In the genomic region with DNA sequence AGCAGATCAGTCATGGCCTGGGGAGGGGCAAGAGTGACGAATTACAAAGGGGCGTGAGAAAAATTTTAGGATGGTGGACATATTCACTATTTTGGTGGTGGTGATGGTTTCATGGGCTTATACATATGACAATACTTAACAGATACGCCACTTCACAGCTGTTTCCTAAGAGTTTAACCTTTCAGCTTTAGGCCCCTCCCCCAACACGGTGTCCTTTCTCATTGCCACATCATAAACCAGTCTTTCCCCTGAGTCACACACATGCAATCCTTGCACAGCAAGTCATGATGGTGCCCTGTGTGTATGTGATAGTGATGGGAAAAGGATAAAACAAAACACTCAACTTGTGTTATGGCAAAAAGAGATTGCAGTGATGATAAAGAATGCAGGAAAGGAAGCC, we compare ENCODE assay signal across 1 cellular context.
TF ChIP-seq lines count a peak whose summit lies in the region.

No MANE protein-coding gene starts in this region.

TF ChIP-seq in K562, 482 proteins besides CTCF, POLR2A, EP300 and RAD21 (continued from another document and continues in another):
- TF ChIP-seq, protein P1, sequence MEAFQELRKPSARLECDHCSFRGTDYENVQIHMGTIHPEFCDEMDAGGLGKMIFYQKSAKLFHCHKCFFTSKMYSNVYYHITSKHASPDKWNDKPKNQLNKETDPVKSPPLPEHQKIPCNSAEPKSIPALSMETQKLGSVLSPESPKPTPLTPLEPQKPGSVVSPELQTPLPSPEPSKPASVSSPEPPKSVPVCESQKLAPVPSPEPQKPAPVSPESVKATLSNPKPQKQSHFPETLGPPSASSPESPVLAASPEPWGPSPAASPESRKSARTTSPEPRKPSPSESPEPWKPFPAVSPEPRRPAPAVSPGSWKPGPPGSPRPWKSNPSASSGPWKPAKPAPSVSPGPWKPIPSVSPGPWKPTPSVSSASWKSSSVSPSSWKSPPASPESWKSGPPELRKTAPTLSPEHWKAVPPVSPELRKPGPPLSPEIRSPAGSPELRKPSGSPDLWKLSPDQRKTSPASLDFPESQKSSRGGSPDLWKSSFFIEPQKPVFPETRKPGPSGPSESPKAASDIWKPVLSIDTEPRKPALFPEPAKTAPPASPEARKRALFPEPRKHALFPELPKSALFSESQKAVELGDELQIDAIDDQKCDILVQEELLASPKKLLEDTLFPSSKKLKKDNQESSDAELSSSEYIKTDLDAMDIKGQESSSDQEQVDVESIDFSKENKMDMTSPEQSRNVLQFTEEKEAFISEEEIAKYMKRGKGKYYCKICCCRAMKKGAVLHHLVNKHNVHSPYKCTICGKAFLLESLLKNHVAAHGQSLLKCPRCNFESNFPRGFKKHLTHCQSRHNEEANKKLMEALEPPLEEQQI (IDR thresholded peaks at IDR 0.05): no peak
- TF ChIP-seq, protein P2, sequence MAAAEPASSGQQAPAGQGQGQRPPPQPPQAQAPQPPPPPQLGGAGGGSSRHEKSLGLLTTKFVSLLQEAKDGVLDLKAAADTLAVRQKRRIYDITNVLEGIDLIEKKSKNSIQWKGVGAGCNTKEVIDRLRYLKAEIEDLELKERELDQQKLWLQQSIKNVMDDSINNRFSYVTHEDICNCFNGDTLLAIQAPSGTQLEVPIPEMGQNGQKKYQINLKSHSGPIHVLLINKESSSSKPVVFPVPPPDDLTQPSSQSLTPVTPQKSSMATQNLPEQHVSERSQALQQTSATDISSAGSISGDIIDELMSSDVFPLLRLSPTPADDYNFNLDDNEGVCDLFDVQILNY (CRISPR knock-in tag; IDR thresholded peaks at IDR 0.05): no peak
- TF ChIP-seq SMARCB1 (IDR thresholded peaks at IDR 0.05; ENCODE audit: insufficient read length, low read depth): no peak
- no peak for TF ChIP-seq GATAD2A (IDR thresholded peaks at IDR 0.05)
- no peak for TF ChIP-seq CHD2 (IDR thresholded peaks at IDR 0.05; ENCODE audit: low read depth, low read length)
- no peak for TF ChIP-seq ZNF217 (CRISPR knock-in tag; IDR thresholded peaks at IDR 0.05)
- TF ChIP-seq ATF7 (IDR thresholded peaks at IDR 0.05): peak; percentile 68; the same call in 1 of the 2 replicates
- peak; percentile 96 for TF ChIP-seq CEBPB (tag; IDR thresholded peaks at IDR 0.05)
- TF ChIP-seq RBBP5 (IDR thresholded peaks at IDR 0.05; ENCODE audit: borderline replicate concordance, insufficient read depth, low read length, poor library complexity, severe bottlenecking): no peak
- TF ChIP-seq ZNF316 (IDR thresholded peaks at IDR 0.05): peak; percentile 78
- TF ChIP-seq KDM1A (IDR thresholded peaks at IDR 0.05): peak; percentile 85 to 86
- TF ChIP-seq, protein P3, sequence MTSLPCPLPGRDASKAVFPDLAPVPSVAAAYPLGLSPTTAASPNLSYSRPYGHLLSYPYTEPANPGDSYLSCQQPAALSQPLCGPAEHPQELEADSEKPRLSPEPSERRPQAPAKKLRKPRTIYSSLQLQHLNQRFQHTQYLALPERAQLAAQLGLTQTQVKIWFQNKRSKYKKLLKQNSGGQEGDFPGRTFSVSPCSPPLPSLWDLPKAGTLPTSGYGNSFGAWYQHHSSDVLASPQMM (CRISPR knock-in tag; IDR thresholded peaks at IDR 0.05): no peak
- TF ChIP-seq, protein P4, sequence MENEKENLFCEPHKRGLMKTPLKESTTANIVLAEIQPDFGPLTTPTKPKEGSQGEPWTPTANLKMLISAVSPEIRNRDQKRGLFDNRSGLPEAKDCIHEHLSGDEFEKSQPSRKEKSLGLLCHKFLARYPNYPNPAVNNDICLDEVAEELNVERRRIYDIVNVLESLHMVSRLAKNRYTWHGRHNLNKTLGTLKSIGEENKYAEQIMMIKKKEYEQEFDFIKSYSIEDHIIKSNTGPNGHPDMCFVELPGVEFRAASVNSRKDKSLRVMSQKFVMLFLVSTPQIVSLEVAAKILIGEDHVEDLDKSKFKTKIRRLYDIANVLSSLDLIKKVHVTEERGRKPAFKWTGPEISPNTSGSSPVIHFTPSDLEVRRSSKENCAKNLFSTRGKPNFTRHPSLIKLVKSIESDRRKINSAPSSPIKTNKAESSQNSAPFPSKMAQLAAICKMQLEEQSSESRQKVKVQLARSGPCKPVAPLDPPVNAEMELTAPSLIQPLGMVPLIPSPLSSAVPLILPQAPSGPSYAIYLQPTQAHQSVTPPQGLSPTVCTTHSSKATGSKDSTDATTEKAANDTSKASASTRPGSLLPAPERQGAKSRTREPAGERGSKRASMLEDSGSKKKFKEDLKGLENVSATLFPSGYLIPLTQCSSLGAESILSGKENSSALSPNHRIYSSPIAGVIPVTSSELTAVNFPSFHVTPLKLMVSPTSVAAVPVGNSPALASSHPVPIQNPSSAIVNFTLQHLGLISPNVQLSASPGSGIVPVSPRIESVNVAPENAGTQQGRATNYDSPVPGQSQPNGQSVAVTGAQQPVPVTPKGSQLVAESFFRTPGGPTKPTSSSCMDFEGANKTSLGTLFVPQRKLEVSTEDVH (IDR thresholded peaks at IDR 0.05; ENCODE audit: low read depth, partially characterized antibody): no peak
- TF ChIP-seq HCFC1 (IDR thresholded peaks at IDR 0.05; ENCODE audit: low read depth, low read length): peak; percentile 21; the same call in 1 of the 2 replicates
- TF ChIP-seq SLC30A9 (CRISPR knock-in tag; IDR thresholded peaks at IDR 0.05): no peak
- no peak for TF ChIP-seq NR4A1 (CRISPR knock-in tag; IDR thresholded peaks at IDR 0.05)
- no peak for TF ChIP-seq NR4A1 (tag; IDR thresholded peaks at IDR 0.05)
- no peak for TF ChIP-seq OTX1 (CRISPR knock-in tag; IDR thresholded peaks at IDR 0.05)
- no peak for TF ChIP-seq PCBP2 (IDR thresholded peaks at IDR 0.05; ENCODE audit: low read depth, low read length, poor library complexity, severe bottlenecking)
- TF ChIP-seq HDAC1 (IDR thresholded peaks at IDR 0.05): peak in 1 of 2 experiments; percentile 64; a peak in 1 of 4 replicates
- TF ChIP-seq ETV1 (tag; conservative IDR thresholded peaks at IDR 0.05; ENCODE audit: low read depth): 0 out of 2 replicates have a peak, but pooled peaks have one; percentile 29
- peak; percentile 12; the same call in 1 of the 2 replicates for TF ChIP-seq MAFF (IDR thresholded peaks at IDR 0.05; ENCODE audit: low read length)
- peak; percentile 59 for TF ChIP-seq CCNT2 (IDR thresholded peaks at IDR 0.05; ENCODE audit: borderline replicate concordance, extremely low read depth, insufficient read length, low read depth, low read length)
- TF ChIP-seq SOX6 (IDR thresholded peaks at IDR 0.05): peak; percentile 72; the same call in 1 of the 2 replicates
- 0 out of 2 replicates have a peak, but pooled peaks have one; percentile 22 for TF ChIP-seq FOXM1 (IDR thresholded peaks at IDR 0.05; ENCODE audit: low read depth)
- no peak for TF ChIP-seq FOXM1 (CRISPR knock-in tag; IDR thresholded peaks at IDR 0.05; ENCODE audit: low read depth)
- no peak for TF ChIP-seq FIP1L1 (IDR thresholded peaks at IDR 0.05; ENCODE audit: low read depth, low read length, poor library complexity, severe bottlenecking)
- TF ChIP-seq NR2C2 (CRISPR knock-in tag; IDR thresholded peaks at IDR 0.05): no peak
- TF ChIP-seq NR2C2 (tag; IDR thresholded peaks at IDR 0.05): peak; percentile 82
- TF ChIP-seq ARNT (IDR thresholded peaks at IDR 0.05): peak in 1 of 2 experiments; percentile 88; a peak in 1 of 4 replicates
- TF ChIP-seq GTF2F1 (IDR thresholded peaks at IDR 0.05; ENCODE audit: low read depth, low read length): no peak
- peak in 1 of 2 experiments; percentile 28; a peak in 3 of 4 replicates for TF ChIP-seq NRF1 (conservative IDR thresholded peaks at IDR 0.05 in 1 of 2, IDR thresholded peaks at IDR 0.05 in 1 of 2)
- TF ChIP-seq BACH1 (tag; IDR thresholded peaks at IDR 0.05): peak; percentile 57; the same call in 1 of the 2 replicates
- peak; percentile 50; the same call in 1 of the 2 replicates for TF ChIP-seq FOXJ2 (tag; IDR thresholded peaks at IDR 0.05)
- TF ChIP-seq, protein P5, sequence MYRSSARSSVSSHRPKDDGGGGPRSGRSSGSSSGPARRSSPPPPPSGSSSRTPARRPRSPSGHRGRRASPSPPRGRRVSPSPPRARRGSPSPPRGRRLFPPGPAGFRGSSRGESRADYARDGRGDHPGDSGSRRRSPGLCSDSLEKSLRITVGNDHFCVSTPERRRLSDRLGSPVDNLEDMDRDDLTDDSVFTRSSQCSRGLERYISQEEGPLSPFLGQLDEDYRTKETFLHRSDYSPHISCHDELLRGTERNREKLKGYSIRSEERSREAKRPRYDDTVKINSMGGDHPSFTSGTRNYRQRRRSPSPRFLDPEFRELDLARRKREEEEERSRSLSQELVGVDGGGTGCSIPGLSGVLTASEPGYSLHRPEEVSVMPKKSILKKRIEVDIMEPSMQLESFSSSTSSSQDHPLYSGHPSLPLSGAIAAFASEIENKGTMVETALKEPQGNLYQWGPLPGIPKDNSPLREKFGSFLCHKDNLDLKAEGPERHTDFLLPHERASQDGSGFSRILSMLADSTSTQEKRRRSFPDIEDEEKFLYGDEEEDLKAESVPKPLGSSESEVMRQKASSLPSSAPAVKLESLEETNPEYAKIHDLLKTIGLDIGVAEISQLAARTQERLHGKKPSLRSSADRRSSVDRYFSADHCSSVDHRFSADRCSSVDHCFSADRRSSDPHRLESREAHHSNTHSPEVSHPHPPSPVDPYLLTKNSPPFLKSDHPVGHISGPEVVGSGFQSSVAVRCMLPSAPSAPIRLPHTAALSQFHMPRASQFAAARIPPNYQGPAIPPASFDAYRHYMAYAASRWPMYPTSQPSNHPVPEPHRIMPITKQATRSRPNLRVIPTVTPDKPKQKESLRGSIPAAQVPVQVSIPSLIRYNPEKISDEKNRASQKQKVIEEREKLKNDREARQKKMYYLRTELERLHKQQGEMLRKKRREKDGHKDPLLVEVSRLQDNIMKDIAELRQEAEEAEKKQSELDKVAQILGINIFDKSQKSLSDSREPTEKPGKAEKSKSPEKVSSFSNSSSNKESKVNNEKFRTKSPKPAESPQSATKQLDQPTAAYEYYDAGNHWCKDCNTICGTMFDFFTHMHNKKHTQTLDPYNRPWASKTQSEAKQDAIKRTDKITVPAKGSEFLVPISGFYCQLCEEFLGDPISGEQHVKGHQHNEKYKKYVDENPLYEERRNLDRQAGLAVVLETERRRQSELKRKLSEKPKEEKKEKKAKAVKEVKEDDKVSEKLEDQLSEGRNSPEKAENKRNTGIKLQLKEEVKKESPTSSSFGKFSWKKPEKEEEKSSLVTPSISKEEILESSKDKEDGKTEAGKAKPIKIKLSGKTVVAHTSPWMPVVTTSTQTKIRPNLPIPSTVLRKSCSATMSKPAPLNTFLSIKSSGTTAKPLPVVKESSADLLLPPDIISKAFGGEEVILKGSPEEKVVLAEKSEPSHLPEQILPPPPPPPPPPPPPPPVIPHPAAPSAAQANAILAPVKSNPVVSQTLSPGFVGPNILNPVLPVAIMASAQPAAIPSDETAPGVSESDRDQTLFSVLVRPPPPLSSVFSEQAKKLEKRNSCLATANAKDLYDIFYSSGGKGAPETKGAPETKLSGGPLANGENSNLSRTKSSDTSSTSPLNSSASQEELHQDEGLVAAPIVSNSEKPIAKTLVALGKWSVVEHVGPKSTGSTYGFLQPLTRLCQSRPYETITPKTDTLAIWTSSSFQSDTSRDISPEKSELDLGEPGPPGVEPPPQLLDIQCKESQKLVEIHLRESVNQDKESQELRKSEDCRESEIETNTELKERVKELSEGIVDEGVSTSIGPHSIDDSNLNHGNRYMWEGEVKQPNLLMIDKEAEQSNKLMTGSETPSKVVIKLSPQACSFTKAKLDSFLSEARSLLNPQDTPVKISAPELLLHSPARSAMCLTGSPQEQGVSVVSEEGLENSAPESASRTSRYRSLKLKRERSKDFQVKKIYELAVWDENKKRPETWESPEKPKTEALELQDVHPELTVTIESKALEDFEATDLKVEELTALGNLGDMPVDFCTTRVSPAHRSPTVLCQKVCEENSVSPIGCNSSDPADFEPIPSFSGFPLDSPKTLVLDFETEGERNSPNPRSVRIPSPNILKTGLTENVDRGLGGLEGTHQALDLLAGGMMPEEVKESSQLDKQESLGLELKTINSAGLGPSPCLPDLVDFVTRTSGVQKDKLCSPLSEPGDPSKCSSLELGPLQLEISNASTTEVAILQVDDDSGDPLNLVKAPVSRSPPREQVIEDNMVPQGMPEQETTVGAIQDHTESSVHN (IDR thresholded peaks at IDR 0.05; ENCODE audit: borderline replicate concordance in 1 of 2, low read depth in 1 of 2): 0 out of 4 replicates have a peak, but pooled peaks of 1 of the 2 experiments have one; percentile 27
- TF ChIP-seq NR2C1 (IDR thresholded peaks at IDR 0.05): peak; percentile 37; the same call in 1 of the 2 replicates
- peak; percentile 81 for TF ChIP-seq NR2C1 (tag; IDR thresholded peaks at IDR 0.05)
- TF ChIP-seq, protein P6, sequence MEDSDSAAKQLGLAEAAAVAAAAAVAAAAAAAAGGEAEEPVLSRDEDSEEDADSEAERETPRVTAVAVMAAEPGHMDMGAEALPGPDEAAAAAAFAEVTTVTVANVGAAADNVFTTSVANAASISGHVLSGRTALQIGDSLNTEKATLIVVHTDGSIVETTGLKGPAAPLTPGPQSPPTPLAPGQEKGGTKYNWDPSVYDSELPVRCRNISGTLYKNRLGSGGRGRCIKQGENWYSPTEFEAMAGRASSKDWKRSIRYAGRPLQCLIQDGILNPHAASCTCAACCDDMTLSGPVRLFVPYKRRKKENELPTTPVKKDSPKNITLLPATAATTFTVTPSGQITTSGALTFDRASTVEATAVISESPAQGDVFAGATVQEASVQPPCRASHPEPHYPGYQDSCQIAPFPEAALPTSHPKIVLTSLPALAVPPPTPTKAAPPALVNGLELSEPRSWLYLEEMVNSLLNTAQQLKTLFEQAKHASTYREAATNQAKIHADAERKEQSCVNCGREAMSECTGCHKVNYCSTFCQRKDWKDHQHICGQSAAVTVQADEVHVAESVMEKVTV (CRISPR knock-in tag; IDR thresholded peaks at IDR 0.05): no peak
- TF ChIP-seq ZC3H11A (IDR thresholded peaks at IDR 0.05; ENCODE audit: low read depth, low read length): no peak
- no peak for TF ChIP-seq MCM5 (IDR thresholded peaks at IDR 0.05; ENCODE audit: low read depth)
- TF ChIP-seq, protein P7, sequence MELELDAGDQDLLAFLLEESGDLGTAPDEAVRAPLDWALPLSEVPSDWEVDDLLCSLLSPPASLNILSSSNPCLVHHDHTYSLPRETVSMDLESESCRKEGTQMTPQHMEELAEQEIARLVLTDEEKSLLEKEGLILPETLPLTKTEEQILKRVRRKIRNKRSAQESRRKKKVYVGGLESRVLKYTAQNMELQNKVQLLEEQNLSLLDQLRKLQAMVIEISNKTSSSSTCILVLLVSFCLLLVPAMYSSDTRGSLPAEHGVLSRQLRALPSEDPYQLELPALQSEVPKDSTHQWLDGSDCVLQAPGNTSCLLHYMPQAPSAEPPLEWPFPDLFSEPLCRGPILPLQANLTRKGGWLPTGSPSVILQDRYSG (tag; conservative IDR thresholded peaks at IDR 0.05; ENCODE audit: low read depth): no peak
- peak; percentile 41; the same call in 1 of the 2 replicates for TF ChIP-seq TRIM28 (IDR thresholded peaks at IDR 0.05)
- TF ChIP-seq ZC3H4 (CRISPR knock-in tag; IDR thresholded peaks at IDR 0.05; ENCODE audit: borderline replicate concordance): no peak
- no peak for TF ChIP-seq NR1H2 (CRISPR knock-in tag; IDR thresholded peaks at IDR 0.05)
- TF ChIP-seq RBM14 (IDR thresholded peaks at IDR 0.05; ENCODE audit: borderline replicate concordance, insufficient read depth, low read depth, low read length): no peak
- TF ChIP-seq KAT7 (CRISPR knock-in tag; IDR thresholded peaks at IDR 0.05; ENCODE audit: borderline replicate concordance): no peak
- TF ChIP-seq HNRNPUL1 (IDR thresholded peaks at IDR 0.05; ENCODE audit: low read length): no peak
- TF ChIP-seq TCF3 (CRISPR knock-in tag; IDR thresholded peaks at IDR 0.05): peak; percentile 65
- 0 out of 4 replicates have a peak, but pooled peaks of 1 of the 2 experiments have one; percentile 15 for TF ChIP-seq TBL1XR1 (IDR thresholded peaks at IDR 0.05; ENCODE audit: low read length in 2 of 2)
- TF ChIP-seq EP400 (IDR thresholded peaks at IDR 0.05): peak; percentile 58
